Comparison of ENCODE assay signal across 1 cellular context in genomic region chr6:52415333-52415732, GRCh38.
TF ChIP-seq lines count a peak whose summit lies in the region.

No MANE protein-coding gene starts in this region.

TF ChIP-seq in IMR-90, 13 proteins besides CTCF, POLR2A, EP300 and RAD21:
- no peak for TF ChIP-seq NFE2L2 (IDR thresholded peaks at IDR 0.05; ENCODE audit: low read depth, low read length)
- TF ChIP-seq MAFK (IDR thresholded peaks at IDR 0.05; ENCODE audit: low read depth, low read length) = no peak
- TF ChIP-seq MXI1 (IDR thresholded peaks at IDR 0.05; ENCODE audit: borderline replicate concordance, low read depth, low read length) = no peak
- TF ChIP-seq FOS (IDR thresholded peaks at IDR 0.05; ENCODE audit: low read depth, low read length) = no peak
- no peak for TF ChIP-seq USF2 (IDR thresholded peaks at IDR 0.05; ENCODE audit: low read depth, low read length)
- no peak for TF ChIP-seq RFX5 (IDR thresholded peaks at IDR 0.05; ENCODE audit: low read depth, low read length)
- TF ChIP-seq MAZ (IDR thresholded peaks at IDR 0.05; ENCODE audit: borderline replicate concordance, low read depth, low read length) = no peak
- no peak for TF ChIP-seq BHLHE40 (IDR thresholded peaks at IDR 0.05; ENCODE audit: low read depth, low read length)
- no peak for TF ChIP-seq CEBPB (IDR thresholded peaks at IDR 0.05; ENCODE audit: low read depth, low read length)
- TF ChIP-seq RCOR1 (IDR thresholded peaks at IDR 0.05; ENCODE audit: insufficient replicate concordance, low read length) = no peak
- no peak for TF ChIP-seq ELK1 (IDR thresholded peaks at IDR 0.05; ENCODE audit: borderline replicate concordance, low read depth, low read length)
- TF ChIP-seq CHD1 (IDR thresholded peaks at IDR 0.05; ENCODE audit: low read depth, low read length) = no peak
- no peak for TF ChIP-seq SMC3 (IDR thresholded peaks at IDR 0.05; ENCODE audit: low read depth, low read length)
